In genomic region chr10:127299956-127300689, GRCh38 we compare ENCODE assay signal across 19 cellular contexts.
A peak's percentile ranks its signal among the peaks of the same experiment; 100 is the strongest.
DNase-seq lines count a peak whose midpoint lies in the region; ATAC-seq and TF ChIP-seq lines count a peak whose summit lies in the region.
"Had no signal": no experiment of that assay in that cellular context is flagged by ENCODE, and none has a peak within 500 bp of the region (broad histone marks: within the 10 kb centered on the region; RNA-seq: fewer than 3 reads in every experiment).

No MANE protein-coding gene starts in this region.

- TF ChIP-seq CTCF in body of pancreas (IDR thresholded peaks at IDR 0.05) (no peak), glutamatergic neuron (IDR thresholded peaks at IDR 0.05; ENCODE audit: partially characterized antibody, unreplicated experiment) (no peak), mucosa of descending colon (IDR thresholded peaks at IDR 0.05) (no peak), transverse colon (IDR thresholded peaks at IDR 0.05) (no peak), SK-N-SH (IDR thresholded peaks at IDR 0.05) (no peak), omental fat pad (IDR thresholded peaks at IDR 0.05) (no peak)

- no peaks in the 10 kb centered on the region for H3K79me2 ChIP-seq in SK-N-SH (ENCODE audit: insufficient read depth)

- H3K9me3 ChIP-seq in body of pancreas (no peaks in the 10 kb centered on the region), mucosa of descending colon (no peaks in the 10 kb centered on the region), transverse colon (no peaks in the 10 kb centered on the region), SK-N-SH (no peaks in the 10 kb centered on the region)
- H3K9me3 ChIP-seq: HAP-1 had no signal

- H2AFZ ChIP-seq in SK-N-SH (ENCODE audit: low read depth): no peak overlapping the region

- H3K27me3 ChIP-seq in body of pancreas: no peaks in the 10 kb centered on the region
- H3K27me3 ChIP-seq in transverse colon: no peaks in the 10 kb centered on the region
- no peaks in the 10 kb centered on the region for H3K27me3 ChIP-seq in SK-N-SH (ENCODE audit: insufficient read depth)

- TF ChIP-seq RAD21 in SK-N-SH (IDR thresholded peaks at IDR 0.05; ENCODE audit: low read length): no peak

- no peaks in the 10 kb centered on the region for H3K27me3 Mint-ChIP-seq in glutamatergic neuron (ENCODE audit: unreplicated experiment)

- CTCF ChIA-PET in SK-N-SH (lab: Yijun Ruan, JAX): interaction anchor here (1.3 kb wide), 1 partner anchor 8 kb away, joined by 3 read pairs; no protein-coding TSS in a partner anchor

- H3K4me1 Mint-ChIP-seq in glutamatergic neuron (ENCODE audit: low read depth, unreplicated experiment): peaks cover 15% of the 10 kb centered on the region

- H3K4me1 ChIP-seq in body of pancreas (peaks cover 12% of the 10 kb centered on the region), mucosa of descending colon (ENCODE audit: low read depth) (peaks cover 15% of the 10 kb centered on the region), transverse colon (peaks cover 0 to 18% (median 10%) of the 10 kb centered on the region in 4 donors), SK-N-SH (ENCODE audit: control insufficient read depth in 1 of 2, insufficient read depth in 2 of 2, low read depth in 1 of 2, low read length in 1 of 2) (no peaks in the 10 kb centered on the region)
- H3K4me1 ChIP-seq: HAP-1 had no signal

- TF ChIP-seq EP300 in transverse colon (IDR thresholded peaks at IDR 0.05; ENCODE audit: low read depth) (no peak), SK-N-SH (IDR thresholded peaks at IDR 0.05; ENCODE audit: borderline replicate concordance in 1 of 2, low read depth in 1 of 2, low read length in 1 of 2) (no peak)

- no peak overlapping the region for H3K9ac ChIP-seq in SK-N-SH

- H3K9me3 Mint-ChIP-seq in glutamatergic neuron (ENCODE audit: unreplicated experiment): peaks cover 1% of the 10 kb centered on the region

- in situ Hi-C loops in transverse colon (cut with MboI; ENCODE audit: low pct_ligation_motif_present in 1 of 4, low pct_unique_long_range_greater_than_20kb in 1 of 4, low sequenced_read_pairs in 3 of 4): no loop called here

- WGBS in body of pancreas, 2 donors: 80 to 87% methylated on average over 13 of the region's 13 CpGs
- WGBS in transverse colon (ENCODE audit: low coverage in 1 of 2), 2 donors: 76 to 88% methylated on average over 6 to 13 of the region's 13 CpGs
- WGBS in SK-N-SH (ENCODE audit: low lambda C conversion rate): 90% methylated on average over 13 of the region's 13 CpGs

- H3F3A ChIP-seq in SK-N-SH (replicated peaks; ENCODE audit: insufficient read depth): no peaks in the 10 kb centered on the region

- no peaks in the 10 kb centered on the region for H3K36me3 Mint-ChIP-seq in glutamatergic neuron (ENCODE audit: unreplicated experiment)

- H3K4me2 ChIP-seq in SK-N-SH: no peak overlapping the region

- DNase-seq in body of pancreas (no peak), glutamatergic neuron (no peak), mucosa of descending colon (peak in 2 of 3 donors; percentile 54 to 60), transverse colon (peak; percentile 14), SK-N-SH (no peak), occipital lobe (lab: John Stamatoyannopoulos, UW) (no peak), omental fat pad (ENCODE audit: low spot score) (no peak)
- DNase-seq: ACHN, C1 segment of cervical spinal cord, Kasumi-1, MM.1S, NCI-H1092, NCI-H146, NCI-H2081, NCI-H774, OCI-M1, SHP77 had no signal

- ATAC-seq in body of pancreas (no peak), mucosa of descending colon (peak; percentile 67), omental fat pad (ENCODE audit: low FRiP score) (no peak)

- no peak overlapping the region for H3K4me3 Mint-ChIP-seq in glutamatergic neuron (ENCODE audit: unreplicated experiment)

- no peak for TF ChIP-seq POLR2A in body of pancreas (IDR thresholded peaks at IDR 0.05)
- TF ChIP-seq POLR2A in transverse colon (IDR thresholded peaks at IDR 0.05): no peak

- H3K27ac ChIP-seq in body of pancreas (peak overlapping the region in 3 of 4 donors; percentile 52 to 75 (median 60)), transverse colon (peak overlapping the region; percentile 35 to 73 (median 66)), SK-N-SH (ENCODE audit: low read depth in 2 of 2, low read length in 1 of 2) (no peak overlapping the region)
- H3K27ac ChIP-seq: SK-N-MC had no signal

- peak overlapping the region; percentile 33 for H3K27ac Mint-ChIP-seq in glutamatergic neuron (ENCODE audit: unreplicated experiment)

- H3K4me3 ChIP-seq in body of pancreas: no peak overlapping the region
- H3K4me3 ChIP-seq in mucosa of descending colon: no peak overlapping the region
- no peak overlapping the region for H3K4me3 ChIP-seq in transverse colon
- no peak overlapping the region for H3K4me3 ChIP-seq in SK-N-SH (ENCODE audit: low read depth in 2 of 2, low read length in 1 of 2)
- H3K4me3 ChIP-seq: HAP-1, SK-N-MC had no signal

- POLR2A ChIA-PET in SK-N-SH (lab: Yijun Ruan, JAX): no interaction called here

- H4K20me1 ChIP-seq in SK-N-SH (ENCODE audit: insufficient read depth): no peaks in the 10 kb centered on the region

- H3K9me2 ChIP-seq in SK-N-SH: no peaks in the 10 kb centered on the region

- intact Hi-C loops in body of pancreas (cut with DNase I): no loop called here
- intact Hi-C loops in mucosa of descending colon (cut with DNase I, micrococcal nuclease): no loop called here
- intact Hi-C loops in transverse colon (cut with DNase I; ENCODE audit: low total_unique reads): no loop called here

- no peaks in the 10 kb centered on the region for H3K36me3 ChIP-seq in body of pancreas (replicated peaks in 1 of 2; ENCODE audit: insufficient read depth in 1 of 2, low read depth in 2 of 2)
- no peaks in the 10 kb centered on the region for H3K36me3 ChIP-seq in mucosa of descending colon (ENCODE audit: low read depth)
- H3K36me3 ChIP-seq in transverse colon: no peaks in the 10 kb centered on the region
- no peaks in the 10 kb centered on the region for H3K36me3 ChIP-seq in SK-N-SH (replicated peaks in 1 of 2; ENCODE audit: control insufficient read depth in 1 of 2, insufficient read depth in 2 of 2, low read length in 1 of 2)
- H3K36me3 ChIP-seq: HAP-1 had no signal

TF ChIP-seq in SK-N-SH, 30 proteins besides CTCF, POLR2A, EP300 and RAD21:
- TF ChIP-seq IRF3 (IDR thresholded peaks at IDR 0.05; ENCODE audit: low read depth, low read length) (no peak), PBX3 (IDR thresholded peaks at IDR 0.05) (no peak), TEAD4 (IDR thresholded peaks at IDR 0.05; ENCODE audit: borderline replicate concordance, insufficient read depth) (no peak), ELF1 (IDR thresholded peaks at IDR 0.05) (no peak), MXI1 (IDR thresholded peaks at IDR 0.05; ENCODE audit: low read depth, low read length) (no peak), SIN3A (IDR thresholded peaks at IDR 0.05; ENCODE audit: borderline replicate concordance, low read depth, low read length) (no peak), NFIC (IDR thresholded peaks at IDR 0.05; ENCODE audit: borderline replicate concordance) (no peak), MAX (IDR thresholded peaks at IDR 0.05; ENCODE audit: low read depth) (no peak), JUND (IDR thresholded peaks at IDR 0.05) (no peak), ZBTB33 (IDR thresholded peaks at IDR 0.05; ENCODE audit: borderline replicate concordance, low read depth) (no peak)
TF ChIP-seq in SK-N-SH: peak in this region for 0.

Comparison
In these comparisons a context has a peak if more than half of its experiments do, and no peak if none do; other contexts are left out.
1. DNase-seq: peak in mucosa of descending colon (2 of 3) and transverse colon (single experiment); none in body of pancreas (0 of 4), glutamatergic neuron (single experiment), SK-N-SH (single experiment), occipital lobe (single experiment) and omental fat pad (single experiment).
2. H3K27ac ChIP-seq: peak in body of pancreas (3 of 4) and transverse colon (4 of 4); none in SK-N-SH (0 of 2).